ENCODE assay signal across 1 cellular context in genomic region chr22:20158366-20159036, GRCh38.
TF ChIP-seq lines count a peak whose summit lies in the region.

No MANE protein-coding gene starts in this region.

TF ChIP-seq in H1, 55 proteins besides CTCF, POLR2A, EP300 and RAD21:
- TF ChIP-seq TEAD4 (IDR thresholded peaks at IDR 0.05; ENCODE audit: low read depth, low read length) (no peak), HDAC2 (IDR thresholded peaks at IDR 0.05; ENCODE audit: borderline replicate concordance in 1 of 2, low read depth in 2 of 2, low read length in 2 of 2) (no peak), MAX (IDR thresholded peaks at IDR 0.05) (no peak)
